ENCODE assay signal across 9 cellular contexts in genomic region chr17:39194089-39194984, GRCh38. TPM values are rescaled to one million over a fixed set of nuclear protein-coding genes. Genes with fewer than 3 reads are reported as not detected.
A peak's percentile ranks its signal among the peaks of the same experiment; 100 is the strongest.
DNase-seq lines count a peak whose midpoint lies in the region; ATAC-seq, FAIRE-seq and TF ChIP-seq lines count a peak whose summit lies in the region.
"Had no signal": no experiment of that assay in that cellular context is flagged by ENCODE, and none has a peak within 500 bp of the region (broad histone marks: within the 10 kb centered on the region; RNA-seq: fewer than 3 reads in every experiment).

No MANE protein-coding gene starts in this region.

- peaks cover 35% of the 10 kb centered on the region for H3K4me1 ChIP-seq in A549
- H3K4me1 ChIP-seq in HUES48 (ENCODE audit: control insufficient read depth, insufficient read depth, low read length), result peaks cover 25% of the 10 kb centered on the region
- H3K4me1 ChIP-seq in left lung, result peaks cover 13 to 50% of the 10 kb centered on the region in 2 donors

- FAIRE-seq in A549 (lab: Jason Lieb, UNC), result no peak

- H3K27me3 ChIP-seq in HUES48 (ENCODE audit: control insufficient read depth, insufficient read depth, low read length) (no peaks in the 10 kb centered on the region), left lung (peaks cover 0 to 23% of the 10 kb centered on the region in 2 donors)

- H3K36me3 ChIP-seq in HUES48 (ENCODE audit: control insufficient read depth, insufficient read depth, low read length) (peaks cover 42% of the 10 kb centered on the region), left lung (peaks cover 0 to 48% of the 10 kb centered on the region in 2 donors)

- TF ChIP-seq EP300 in A549 (IDR thresholded peaks at IDR 0.05), result no peak

- CTCF ChIA-PET in A549 (lab: Yijun Ruan, JAX), result interaction anchor here (0.9 to 31.5 kb wide), 10 partner anchors 8 to 211 kb away, joined by 3 to 1140 read pairs (median 10); partner anchors contain the start of gene ARL5C

- H3K4me3 ChIP-seq in A549 (no peak overlapping the region), HUES48 (ENCODE audit: low read depth, low read length) (peak overlapping the region; percentile 49), left lung (peak overlapping the region in 1 of 2 donors; percentile 58)
- H3K4me3 ChIP-seq: SK-N-MC had no signal

- H3K27ac ChIP-seq in A549 (peak overlapping the region in 1 of 2 experiments; percentile 96; a peak in 1 of 6 replicates), HUES48 (ENCODE audit: low read depth, low read length) (peak overlapping the region; percentile 66), left lung (peak overlapping the region in 1 of 2 donors; percentile 73)
- H3K27ac ChIP-seq: SK-N-MC had no signal

- ATAC-seq in A549, result peak; percentile 44 to 63
- peak; percentile 30 for ATAC-seq in left lung

- TF ChIP-seq CTCF in A549 (IDR thresholded peaks at IDR 0.05) (peak; percentile 33; the same call in 2 of the 3 replicates), left lung (IDR thresholded peaks at IDR 0.05) (peak in 1 of 2 donors; percentile 21)

- peak; percentile 73 to 84 for DNase-seq in A549 (ENCODE audit: low read depth in 1 of 2, low spot score in 1 of 2)
- peak; percentile 87 for DNase-seq in cerebellar cortex (ENCODE audit: low spot score)
- peak in 1 of 2 donors; percentile 64 for DNase-seq in left lung
- DNase-seq in RKO (ENCODE audit: low spot score), result no peak
- no peak for DNase-seq in NCI-H345 treated with DMSO at 0.1 percent for 48 hours (lab: John Stamatoyannopoulos, UW; ENCODE audit: unreplicated experiment)
- no peak for DNase-seq in activated CD4-positive, alpha-beta T cell treated with anti-CD3 and anti-CD28 coated beads for 4 hours
- DNase-seq in stimulated activated CD4-positive, alpha-beta T cell treated with anti-CD3 and anti-CD28 coated beads, Interleukin-4, amount 100 ng/mL, for 4 hours, result no peak

- H3K4me2 ChIP-seq in A549, result peak overlapping the region; percentile 4; the same call in 1 of the 3 replicates

- H3K9ac ChIP-seq in HUES48 (ENCODE audit: low read depth, low read length), result no peak overlapping the region

- WGBS in A549 (ENCODE audit: missing lambda C conversion rate), result 65% methylated on average over 20 of the region's 20 CpGs

- peak in 1 of 2 experiments; percentile 36; a peak in 1 of 5 replicates for TF ChIP-seq RAD21 in A549 (conservative IDR thresholded peaks at IDR 0.05 in 1 of 2, IDR thresholded peaks at IDR 0.05 in 1 of 2)

- intact Hi-C loops in left lung (cut with DNase I), result no loop called here

- POLR2A ChIA-PET in A549 (lab: Yijun Ruan, JAX), result no interaction called here

- no peak for TF ChIP-seq POLR2A in A549 (IDR thresholded peaks at IDR 0.05; ENCODE audit: low read length)

- H3K9me3 ChIP-seq in A549, result no peaks in the 10 kb centered on the region
- H3K9me3 ChIP-seq in HUES48 (ENCODE audit: control insufficient read depth, insufficient read depth, low read length), result no peaks in the 10 kb centered on the region
- H3K9me3 ChIP-seq in left lung, result no peaks in the 10 kb centered on the region

TF ChIP-seq in A549, 52 proteins besides CTCF, POLR2A, EP300 and RAD21:
- 0 out of 3 replicates have a peak, but pooled peaks have one; percentile 11 for TF ChIP-seq SMC3 (IDR thresholded peaks at IDR 0.05)
- TF ChIP-seq CHD4 (IDR thresholded peaks at IDR 0.05; ENCODE audit: borderline replicate concordance), result no peak
- no peak for TF ChIP-seq RNF2 (IDR thresholded peaks at IDR 0.05; ENCODE audit: borderline replicate concordance, low read depth)

RNA-seq across cellular contexts. Expression of gene CACNB1, which starts 3.1 kb away (rescaled TPM):
- 3.2 and 3.6 TPM in 2 replicates for polyA plus RNA-seq in A549 (2011; rRNA removed)
- 4.3 and 5.3 TPM in 2 replicates for polyA plus RNA-seq in A549 (2012; cell fraction: cytosol; rRNA removed)
- polyA plus RNA-seq in A549 (2012; cell fraction: nucleus; rRNA removed), result 17.6 and 19.6 TPM in 2 replicates
- 3.4 to 4.3 TPM (median 3.9 TPM) in 3 replicates for polyA plus RNA-seq in A549 (2017; fragmentation: RNase III; extraction: RNeasy Plus Mini Kit Qiagen cat#74134 plus additional on column Dnase treatment)
- 8.4 and 10.0 TPM in 2 replicates for polyA minus RNA-seq in A549 (2011; rRNA and poly(A)+ RNA removed)
- total RNA-seq in left lung, result 10 to 100 TPM; 23.8 to 31.4 TPM

RNA-seq across cellular contexts. Expression of gene RPL19, which starts 5.7 kb away (rescaled TPM):
- polyA plus RNA-seq in A549 (2011; rRNA removed) (1,983 and 2,211 TPM in 2 replicates), A549 (2017; fragmentation: RNase III; extraction: RNeasy Plus Mini Kit Qiagen cat#74134 plus additional on column Dnase treatment) (2,724 to 2,918 TPM (median 2,862 TPM) in 3 replicates)
- polyA plus RNA-seq in A549 (2012; cell fraction: cytosol; rRNA removed), result 3,586 and 4,539 TPM in 2 replicates
- 1,789 and 1,975 TPM in 2 replicates for polyA plus RNA-seq in A549 (2012; cell fraction: nucleus; rRNA removed)
- 835 and 986 TPM in 2 replicates for polyA minus RNA-seq in A549 (2011; rRNA and poly(A)+ RNA removed)
- total RNA-seq in left lung, result 1,000 to 10,000 TPM; 1,286 to 1,367 TPM

RNA-seq across cellular contexts. Expression of gene ARL5C, which starts 28.4 kb away (rescaled TPM):
- not detected in 2 replicates for polyA plus RNA-seq in A549 (2011; rRNA removed)
- not detected in 2 replicates for polyA plus RNA-seq in A549 (2012; cell fraction: cytosol; rRNA removed)
- 0.01 TPM in 1 of 2 replicates, not detected in the other for polyA plus RNA-seq in A549 (2012; cell fraction: nucleus; rRNA removed)
- polyA plus RNA-seq in A549 (2017; fragmentation: RNase III; extraction: RNeasy Plus Mini Kit Qiagen cat#74134 plus additional on column Dnase treatment), result not detected in 3 replicates
- not detected in 2 replicates for polyA minus RNA-seq in A549 (2011; rRNA and poly(A)+ RNA removed)
- total RNA-seq in left lung, result not detected

RNA-seq across cellular contexts. Expression of gene STAC2, which starts 31.4 kb away (rescaled TPM):
- polyA plus RNA-seq in A549 (2011; rRNA removed), result 0.03 TPM in 2 replicates
- 0.08 and 0.12 TPM in 2 replicates for polyA plus RNA-seq in A549 (2012; cell fraction: cytosol; rRNA removed)
- 0.10 TPM in 2 replicates for polyA plus RNA-seq in A549 (2012; cell fraction: nucleus; rRNA removed)
- polyA plus RNA-seq in A549 (2017; fragmentation: RNase III; extraction: RNeasy Plus Mini Kit Qiagen cat#74134 plus additional on column Dnase treatment), result 0.16 to 0.29 TPM (median 0.26 TPM) in 3 replicates
- 0.15 TPM in 1 of 2 replicates, not detected in the other for polyA minus RNA-seq in A549 (2011; rRNA and poly(A)+ RNA removed)
- under 1 TPM; 0.17 to 0.55 TPM for total RNA-seq in left lung

RNA-seq across cellular contexts. Expression of gene PLXDC1, which starts 42.9 kb away (rescaled TPM):
- 0.36 and 0.77 TPM in 2 replicates for polyA plus RNA-seq in A549 (2011; rRNA removed)
- 0.16 and 0.23 TPM in 2 replicates for polyA plus RNA-seq in A549 (2012; cell fraction: cytosol; rRNA removed)
- 2.0 and 2.4 TPM in 2 replicates for polyA plus RNA-seq in A549 (2012; cell fraction: nucleus; rRNA removed)
- polyA plus RNA-seq in A549 (2017; fragmentation: RNase III; extraction: RNeasy Plus Mini Kit Qiagen cat#74134 plus additional on column Dnase treatment), result 0.22 to 0.54 TPM (median 0.31 TPM) in 3 replicates
- 0.29 and 0.79 TPM in 2 replicates for polyA minus RNA-seq in A549 (2011; rRNA and poly(A)+ RNA removed)
- 10 to 100 TPM in 1 of 2 donors, 1 to 10 TPM in 1; 4.1 to 11.9 TPM for total RNA-seq in left lung

Comparison
In these comparisons a context has a peak if more than half of its experiments do, and no peak if none do; other contexts are left out.
1. DNase-seq: peak in A549 (2 of 2) and cerebellar cortex (single experiment); none in RKO (single experiment), NCI-H345 treated with DMSO at 0.1 percent for 48 hours (single experiment), activated CD4-positive, alpha-beta T cell treated with anti-CD3 and anti-CD28 coated beads for 4 hours (0 of 2) and stimulated activated CD4-positive, alpha-beta T cell treated with anti-CD3 and anti-CD28 coated beads, Interleukin-4, amount 100 ng/mL, for 4 hours (0 of 2).